Comparison of ENCODE assay signal across 1 cellular context in genomic region chr10:118768041-118768933, GRCh38.
TF ChIP-seq lines count a peak whose summit lies in the region.

No MANE protein-coding gene starts in this region.

TF ChIP-seq in K562, 482 proteins besides CTCF, POLR2A, EP300 and RAD21 (continued from another document):
- no peak for TF ChIP-seq ZBTB34 (CRISPR knock-in tag; IDR thresholded peaks at IDR 0.05)
- TF ChIP-seq ZNF586 (CRISPR knock-in tag; conservative IDR thresholded peaks at IDR 0.05), result no peak
- TF ChIP-seq, protein P1, sequence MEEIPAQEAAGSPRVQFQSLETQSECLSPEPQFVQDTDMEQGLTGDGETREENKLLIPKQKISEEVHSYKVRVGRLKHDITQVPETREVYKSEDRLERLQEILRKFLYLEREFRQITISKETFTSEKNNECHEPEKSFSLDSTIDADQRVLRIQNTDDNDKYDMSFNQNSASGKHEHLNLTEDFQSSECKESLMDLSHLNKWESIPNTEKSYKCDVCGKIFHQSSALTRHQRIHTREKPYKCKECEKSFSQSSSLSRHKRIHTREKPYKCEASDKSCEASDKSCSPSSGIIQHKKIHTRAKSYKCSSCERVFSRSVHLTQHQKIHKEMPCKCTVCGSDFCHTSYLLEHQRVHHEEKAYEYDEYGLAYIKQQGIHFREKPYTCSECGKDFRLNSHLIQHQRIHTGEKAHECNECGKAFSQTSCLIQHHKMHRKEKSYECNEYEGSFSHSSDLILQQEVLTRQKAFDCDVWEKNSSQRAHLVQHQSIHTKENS (CRISPR knock-in tag; IDR thresholded peaks at IDR 0.05), result no peak
- TF ChIP-seq, protein P2, sequence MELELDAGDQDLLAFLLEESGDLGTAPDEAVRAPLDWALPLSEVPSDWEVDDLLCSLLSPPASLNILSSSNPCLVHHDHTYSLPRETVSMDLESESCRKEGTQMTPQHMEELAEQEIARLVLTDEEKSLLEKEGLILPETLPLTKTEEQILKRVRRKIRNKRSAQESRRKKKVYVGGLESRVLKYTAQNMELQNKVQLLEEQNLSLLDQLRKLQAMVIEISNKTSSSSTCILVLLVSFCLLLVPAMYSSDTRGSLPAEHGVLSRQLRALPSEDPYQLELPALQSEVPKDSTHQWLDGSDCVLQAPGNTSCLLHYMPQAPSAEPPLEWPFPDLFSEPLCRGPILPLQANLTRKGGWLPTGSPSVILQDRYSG (tag; conservative IDR thresholded peaks at IDR 0.05; ENCODE audit: low read depth), result peak; percentile 70
- no peak for TF ChIP-seq ZC3H4 (CRISPR knock-in tag; IDR thresholded peaks at IDR 0.05; ENCODE audit: borderline replicate concordance)
- TF ChIP-seq EGR1 (conservative IDR thresholded peaks at IDR 0.05), result no peak
- TF ChIP-seq CEBPG (CRISPR knock-in tag; IDR thresholded peaks at IDR 0.05), result no peak
- no peak for TF ChIP-seq CEBPG (tag; conservative IDR thresholded peaks at IDR 0.05 in 1 of 2, IDR thresholded peaks at IDR 0.05 in 1 of 2)
- TF ChIP-seq ZNF592 (IDR thresholded peaks at IDR 0.05), result peak; percentile 3; the same call in 1 of the 2 replicates
- TF ChIP-seq ZNF121 (CRISPR knock-in tag; conservative IDR thresholded peaks at IDR 0.05), result no peak
- TF ChIP-seq SAFB (IDR thresholded peaks at IDR 0.05; ENCODE audit: borderline replicate concordance, low read depth, low read length), result no peak
- TF ChIP-seq DMBX1 (CRISPR knock-in tag; IDR thresholded peaks at IDR 0.05; ENCODE audit: borderline replicate concordance), result peak; percentile 46; the same call in 1 of the 2 replicates
- TF ChIP-seq ZFX (CRISPR knock-in tag; IDR thresholded peaks at IDR 0.05), result 0 out of 2 replicates have a peak, but pooled peaks have one; percentile 2
- TF ChIP-seq, protein P3, sequence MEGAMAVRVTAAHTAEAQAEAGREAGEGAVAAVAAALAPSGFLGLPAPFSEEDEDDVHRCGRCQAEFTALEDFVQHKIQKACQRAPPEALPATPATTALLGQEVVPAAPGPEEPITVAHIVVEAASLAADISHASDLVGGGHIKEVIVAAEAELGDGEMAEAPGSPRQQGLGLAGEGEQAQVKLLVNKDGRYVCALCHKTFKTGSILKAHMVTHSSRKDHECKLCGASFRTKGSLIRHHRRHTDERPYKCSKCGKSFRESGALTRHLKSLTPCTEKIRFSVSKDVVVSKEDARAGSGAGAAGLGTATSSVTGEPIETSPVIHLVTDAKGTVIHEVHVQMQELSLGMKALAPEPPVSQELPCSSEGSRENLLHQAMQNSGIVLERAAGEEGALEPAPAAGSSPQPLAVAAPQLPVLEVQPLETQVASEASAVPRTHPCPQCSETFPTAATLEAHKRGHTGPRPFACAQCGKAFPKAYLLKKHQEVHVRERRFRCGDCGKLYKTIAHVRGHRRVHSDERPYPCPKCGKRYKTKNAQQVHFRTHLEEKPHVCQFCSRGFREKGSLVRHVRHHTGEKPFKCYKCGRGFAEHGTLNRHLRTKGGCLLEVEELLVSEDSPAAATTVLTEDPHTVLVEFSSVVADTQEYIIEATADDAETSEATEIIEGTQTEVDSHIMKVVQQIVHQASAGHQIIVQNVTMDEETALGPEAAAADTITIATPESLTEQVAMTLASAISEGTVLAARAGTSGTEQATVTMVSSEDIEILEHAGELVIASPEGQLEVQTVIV (CRISPR knock-in tag; IDR thresholded peaks at IDR 0.05; ENCODE audit: borderline replicate concordance), result no peak
- TF ChIP-seq, protein P4, sequence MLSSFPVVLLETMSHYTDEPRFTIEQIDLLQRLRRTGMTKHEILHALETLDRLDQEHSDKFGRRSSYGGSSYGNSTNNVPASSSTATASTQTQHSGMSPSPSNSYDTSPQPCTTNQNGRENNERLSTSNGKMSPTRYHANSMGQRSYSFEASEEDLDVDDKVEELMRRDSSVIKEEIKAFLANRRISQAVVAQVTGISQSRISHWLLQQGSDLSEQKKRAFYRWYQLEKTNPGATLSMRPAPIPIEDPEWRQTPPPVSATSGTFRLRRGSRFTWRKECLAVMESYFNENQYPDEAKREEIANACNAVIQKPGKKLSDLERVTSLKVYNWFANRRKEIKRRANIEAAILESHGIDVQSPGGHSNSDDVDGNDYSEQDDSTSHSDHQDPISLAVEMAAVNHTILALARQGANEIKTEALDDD (IDR thresholded peaks at IDR 0.05), result no peak
- TF ChIP-seq, protein P5, sequence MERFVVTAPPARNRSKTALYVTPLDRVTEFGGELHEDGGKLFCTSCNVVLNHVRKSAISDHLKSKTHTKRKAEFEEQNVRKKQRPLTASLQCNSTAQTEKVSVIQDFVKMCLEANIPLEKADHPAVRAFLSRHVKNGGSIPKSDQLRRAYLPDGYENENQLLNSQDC (CRISPR knock-in tag; IDR thresholded peaks at IDR 0.05), result no peak
- TF ChIP-seq NFYB (IDR thresholded peaks at IDR 0.05; ENCODE audit: extremely low read depth, insufficient read length), result no peak
- no peak for TF ChIP-seq TSC22D4 (tag; IDR thresholded peaks at IDR 0.05)
- 0 out of 2 replicates have a peak, but pooled peaks have one; percentile 28 for TF ChIP-seq GTF2E2 (tag; IDR thresholded peaks at IDR 0.05)
TF ChIP-seq in K562: peak in this region for 6.
